Comparison of ENCODE assay signal across 8 cellular contexts in genomic region chr22:49852568-49852897, GRCh38. TPM values are rescaled to one million over a fixed set of nuclear protein-coding genes. Genes with fewer than 3 reads are reported as not detected.
DNase-seq lines count a peak whose midpoint lies in the region; ATAC-seq and TF ChIP-seq lines count a peak whose summit lies in the region.
"Not testable (repeated sequence)": the region's sequence is repeated elsewhere in the genome, so short reads cannot be mapped to it uniquely, and the experiment has no call there.

No MANE protein-coding gene starts in this region.

- not testable (repeated sequence) for H3K14ac ChIP-seq in mesenchymal stem cell (ENCODE audit: low read length in 2 of 2)

- H3K79me2 ChIP-seq in DND-41 (ENCODE audit: insufficient read depth, low read length), result peaks cover 34% of the 10 kb centered on the region
- peaks cover 34% of the 10 kb centered on the region for H3K79me2 ChIP-seq in MM.1S (ENCODE audit: low read length)

- not testable (repeated sequence) for H4K91ac ChIP-seq in mesenchymal stem cell (ENCODE audit: low read length)

- H3K27me3 ChIP-seq in DND-41 (ENCODE audit: insufficient read depth, low read length, poor library complexity); prostate gland (replicated peaks; ENCODE audit: insufficient read depth): not testable (repeated sequence)
- H3K27me3 ChIP-seq in MM.1S (replicated peaks; ENCODE audit: insufficient read depth, low read length) (peaks cover 16% of the 10 kb centered on the region), mesenchymal stem cell (ENCODE audit: control insufficient read depth in 1 of 2, insufficient read depth in 1 of 2, low read length in 2 of 2) (peaks cover 23 to 34% of the 10 kb centered on the region in 2 experiments)

- H3K9me2 ChIP-seq in MM.1S (replicated peaks; ENCODE audit: insufficient read depth, low read length), result not testable (repeated sequence)

- not testable (repeated sequence) for ATAC-seq in DND-41 (ENCODE audit: insufficient read depth, low read depth)

- H3K4me1 ChIP-seq in DND-41 (ENCODE audit: insufficient read depth, low read length) (peaks cover 33% of the 10 kb centered on the region), mesenchymal stem cell (ENCODE audit: control insufficient read depth, insufficient read depth, low read depth, low read length) (peaks cover 30% of the 10 kb centered on the region), prostate gland (replicated peaks) (peaks cover 19% of the 10 kb centered on the region)
- not testable (repeated sequence) for H3K4me1 ChIP-seq in MM.1S (ENCODE audit: low read length)

- H4K8ac ChIP-seq in mesenchymal stem cell (ENCODE audit: low read length), result not testable (repeated sequence)

- not testable (repeated sequence) for H3K23ac ChIP-seq in mesenchymal stem cell (ENCODE audit: low read length in 2 of 2)

- CTCF ChIA-PET in activated CD4-positive, alpha-beta T cell treated with anti-CD3 and anti-CD28 coated beads, Interleukin-2, amount 10 ng/mL, durations not matched to agents 7 days and 5 days (lab: Charles Lee); MCF 10A (lab: Yijun Ruan, JAX): not testable (repeated sequence)

- not testable (repeated sequence) for DNase-seq in DND-41; MM.1S; activated CD4-positive, alpha-beta T cell treated with anti-CD3 and anti-CD28 coated beads, Interleukin-2, amount 10 ng/mL, durations not matched to agents 7 days and 5 days; MCF 10A (ENCODE audit: unreplicated experiment); fibroblast of pulmonary artery (ENCODE audit: low read depth); mesenchymal stem cell; prostate gland (ENCODE audit: low spot score); type B pancreatic cell (ENCODE audit: extremely low spot score, unreplicated experiment)

- peak overlapping the region; percentile 79 for H3K4me2 ChIP-seq in DND-41 (ENCODE audit: insufficient read depth, low read length)
- peak overlapping the region; percentile 99 for H3K4me2 ChIP-seq in MM.1S (ENCODE audit: low read depth, low read length)
- peak overlapping the region; percentile 91 for H3K4me2 ChIP-seq in mesenchymal stem cell (ENCODE audit: low read length, poor library complexity, severe bottlenecking)

- not testable (repeated sequence) for TF ChIP-seq CTCF in DND-41 (IDR thresholded peaks at IDR 0.05; ENCODE audit: borderline replicate concordance, extremely low read depth, low read length, poor library complexity, severe bottlenecking); MM.1S (IDR thresholded peaks at IDR 0.05; ENCODE audit: low read length); MCF 10A (IDR thresholded peaks at IDR 0.05; ENCODE audit: unreplicated experiment); fibroblast of pulmonary artery (IDR thresholded peaks at IDR 0.05; ENCODE audit: low read length, missing control alignments); prostate gland (IDR thresholded peaks at IDR 0.05); type B pancreatic cell (conservative IDR thresholded peaks at IDR 0.05)

- H3K4me1 Mint-ChIP-seq in activated CD4-positive, alpha-beta T cell treated with anti-CD3 and anti-CD28 coated beads, Interleukin-2, amount 10 ng/mL, durations not matched to agents 7 days and 5 days, result peaks cover 44% of the 10 kb centered on the region
- H3K4me1 Mint-ChIP-seq in MCF 10A (ENCODE audit: insufficient read depth, unreplicated experiment) (peaks cover 13% of the 10 kb centered on the region), type B pancreatic cell (ENCODE audit: unreplicated experiment) (peaks cover 23% of the 10 kb centered on the region)

- peak overlapping the region; percentile 64 for H3K4me3 Mint-ChIP-seq in activated CD4-positive, alpha-beta T cell treated with anti-CD3 and anti-CD28 coated beads, Interleukin-2, amount 10 ng/mL, durations not matched to agents 7 days and 5 days
- H3K4me3 Mint-ChIP-seq in MCF 10A (ENCODE audit: unreplicated experiment) (peak overlapping the region; percentile 70), type B pancreatic cell (peak overlapping the region; percentile 83)

- 67% methylated on average over 10 of the region's 13 CpGs for WGBS in mesenchymal stem cell
- WGBS in prostate gland, result 61% methylated on average over 13 of the region's 13 CpGs

- H2AFZ ChIP-seq in DND-41 (ENCODE audit: low read depth, low read length) (peak overlapping the region; percentile 78; the same call in 1 of the 2 replicates), MM.1S (ENCODE audit: low read length) (peak overlapping the region; percentile 89)
- not testable (repeated sequence) for H2AFZ ChIP-seq in mesenchymal stem cell (ENCODE audit: low read depth, low read length)

- not testable (repeated sequence) for H3K9me3 Mint-ChIP-seq in activated CD4-positive, alpha-beta T cell treated with anti-CD3 and anti-CD28 coated beads, Interleukin-2, amount 10 ng/mL, durations not matched to agents 7 days and 5 days; MCF 10A (ENCODE audit: unreplicated experiment); type B pancreatic cell

- POLR2A ChIA-PET in activated CD4-positive, alpha-beta T cell treated with anti-CD3 and anti-CD28 coated beads, Interleukin-2, amount 10 ng/mL, durations not matched to agents 7 days and 5 days (lab: Charles Lee), result interaction anchor here (0.6 kb wide), 1 partner anchor 393 kb away, joined by 3 read pairs; no protein-coding TSS in a partner anchor
- POLR2A ChIA-PET in MCF 10A (lab: Yijun Ruan, JAX), result not testable (repeated sequence)

- not testable (repeated sequence) for H3K18ac ChIP-seq in mesenchymal stem cell (ENCODE audit: low read depth in 1 of 2, low read length in 2 of 2)

- H3K36me3 Mint-ChIP-seq in activated CD4-positive, alpha-beta T cell treated with anti-CD3 and anti-CD28 coated beads, Interleukin-2, amount 10 ng/mL, durations not matched to agents 7 days and 5 days (ENCODE audit: low read depth); MCF 10A (ENCODE audit: insufficient read depth, unreplicated experiment); type B pancreatic cell: not testable (repeated sequence)

- H4K20me1 ChIP-seq in DND-41 (ENCODE audit: insufficient read depth, low read length), result peaks cover 31% of the 10 kb centered on the region
- not testable (repeated sequence) for H4K20me1 ChIP-seq in MM.1S (ENCODE audit: insufficient read depth, low read length)

- peaks cover 17% of the 10 kb centered on the region; the same call in 1 of the 2 replicates for H3K36me3 ChIP-seq in DND-41 (ENCODE audit: insufficient read depth, low read length)
- not testable (repeated sequence) for H3K36me3 ChIP-seq in MM.1S (replicated peaks; ENCODE audit: insufficient read depth, low read length); mesenchymal stem cell (ENCODE audit: control insufficient read depth in 1 of 2, insufficient read depth in 2 of 2, low read depth in 1 of 2, low read length in 2 of 2); prostate gland

- not testable (repeated sequence) for BruUV-seq in MCF 10A (replicated peaks; lab: Mats Ljungman, UMichigan)

- peak overlapping the region in 1 of 2 experiments; percentile 61; a peak in 2 of 4 replicates for H3K4me3 ChIP-seq in DND-41 (ENCODE audit: low read depth in 1 of 2, low read length in 2 of 2)
- H3K4me3 ChIP-seq in MM.1S (ENCODE audit: low read length), result peak overlapping the region; percentile 77
- peak overlapping the region; percentile 68 for H3K4me3 ChIP-seq in fibroblast of pulmonary artery (replicated peaks; ENCODE audit: low read depth, low read length)
- H3K4me3 ChIP-seq in mesenchymal stem cell (ENCODE audit: insufficient read depth in 1 of 2, low read depth in 1 of 2, low read length in 2 of 2), result peak overlapping the region in 1 of 2 experiments; percentile 87
- H3K4me3 ChIP-seq in prostate gland, result peak overlapping the region; percentile 65 to 82

- H3K9ac ChIP-seq in DND-41 (ENCODE audit: low read depth, low read length), result peak overlapping the region; percentile 96
- peak overlapping the region; percentile 97 for H3K9ac ChIP-seq in MM.1S (ENCODE audit: low read length)
- peak overlapping the region; percentile 90 for H3K9ac ChIP-seq in mesenchymal stem cell (ENCODE audit: low read length)

- peak overlapping the region; percentile 96 for H3K27ac ChIP-seq in DND-41 (ENCODE audit: low read length)
- H3K27ac ChIP-seq in MM.1S (ENCODE audit: low read length), result peak overlapping the region; percentile 98
- not testable (repeated sequence) for H3K27ac ChIP-seq in mesenchymal stem cell (ENCODE audit: low read length, poor library complexity, severe bottlenecking)
- peak overlapping the region; percentile 89 to 96 for H3K27ac ChIP-seq in prostate gland

- peak overlapping the region in 1 of 2 experiments; percentile 62 for H3K4ac ChIP-seq in mesenchymal stem cell (ENCODE audit: low read depth in 1 of 2, low read length in 2 of 2)

- not testable (repeated sequence) for H2BK15ac ChIP-seq in mesenchymal stem cell (ENCODE audit: low read depth, poor library complexity, severe bottlenecking)

- H3K9me3 ChIP-seq in DND-41 (ENCODE audit: insufficient read depth, low read length, severe bottlenecking); MM.1S (replicated peaks; ENCODE audit: insufficient read depth, low read length); mesenchymal stem cell (ENCODE audit: control insufficient read depth, low read length); prostate gland: not testable (repeated sequence)

- not testable (repeated sequence) for TF ChIP-seq POLR2A in prostate gland (IDR thresholded peaks at IDR 0.05)

- peak overlapping the region; percentile 79 for H3K27ac Mint-ChIP-seq in activated CD4-positive, alpha-beta T cell treated with anti-CD3 and anti-CD28 coated beads, Interleukin-2, amount 10 ng/mL, durations not matched to agents 7 days and 5 days
- peak overlapping the region; percentile 19 for H3K27ac Mint-ChIP-seq in MCF 10A (ENCODE audit: low read depth, unreplicated experiment)
- not testable (repeated sequence) for H3K27ac Mint-ChIP-seq in type B pancreatic cell

- H2BK120ac ChIP-seq in mesenchymal stem cell (ENCODE audit: low read depth, low read length), result not testable (repeated sequence)

- not testable (repeated sequence) for H2BK12ac ChIP-seq in mesenchymal stem cell (ENCODE audit: low read length in 2 of 2)

- intact Hi-C loops in MCF 10A (cut with micrococcal nuclease), result loop anchor here (10.0 kb wide), 1 partner anchor 62 kb away; the partner anchor contains the start of genes ALG12 and CRELD2
- intact Hi-C loops in prostate gland (cut with DNase I), result loop anchor here (5.0 kb wide), 1 partner anchor 65 kb away; the partner anchor contains the start of genes ALG12 and CRELD2

- not testable (repeated sequence) for H3K79me1 ChIP-seq in mesenchymal stem cell (replicated peaks; ENCODE audit: low read length, poor library complexity, severe bottlenecking)

- H2AK5ac ChIP-seq in mesenchymal stem cell (ENCODE audit: low read length, severe bottlenecking), result not testable (repeated sequence)

- H2BK5ac ChIP-seq in mesenchymal stem cell (ENCODE audit: low read depth, low read length, poor library complexity, severe bottlenecking), result not testable (repeated sequence)

- peaks cover 21% of the 10 kb centered on the region for H3K27me3 Mint-ChIP-seq in activated CD4-positive, alpha-beta T cell treated with anti-CD3 and anti-CD28 coated beads, Interleukin-2, amount 10 ng/mL, durations not matched to agents 7 days and 5 days
- not testable (repeated sequence) for H3K27me3 Mint-ChIP-seq in MCF 10A (ENCODE audit: insufficient read depth, unreplicated experiment)
- peaks cover 36% of the 10 kb centered on the region for H3K27me3 Mint-ChIP-seq in type B pancreatic cell

- not testable (repeated sequence) for H3F3A ChIP-seq in MM.1S (ENCODE audit: insufficient read depth, low read length)

RNA-seq across cellular contexts. Expression of gene ZBED4, which starts 1.1 kb away (rescaled TPM):
- total RNA-seq in activated CD4-positive, alpha-beta T cell treated with anti-CD3 and anti-CD28 coated beads, Interleukin-2, amount 10 ng/mL, durations not matched to agents 7 days and 5 days, result 10 to 100 TPM; 20.0 to 20.8 TPM
- total RNA-seq in MCF 10A (2022) (15.9 and 16.4 TPM in 2 replicates), prostate gland (10 to 100 TPM; 10.4 to 11.2 TPM), type B pancreatic cell (ENCODE audit: low replicate concordance) (25.5 and 29.1 TPM in 2 replicates)
- 11.3 TPM for polyA plus RNA-seq in mesenchymal stem cell (2013, experiment 1 of 2)
- 11.2 TPM for polyA plus RNA-seq in mesenchymal stem cell (2013, experiment 2 of 2)

RNA-seq across cellular contexts. Expression of gene BRD1, which starts 24.9 kb away (rescaled TPM):
- total RNA-seq in activated CD4-positive, alpha-beta T cell treated with anti-CD3 and anti-CD28 coated beads, Interleukin-2, amount 10 ng/mL, durations not matched to agents 7 days and 5 days, result 10 to 100 TPM; 46.9 to 49.2 TPM
- total RNA-seq in MCF 10A (2022), result 40.7 and 48.1 TPM in 2 replicates
- polyA plus RNA-seq in mesenchymal stem cell (2013, experiment 1 of 2), result 10.2 TPM
- 10.1 TPM for polyA plus RNA-seq in mesenchymal stem cell (2013, experiment 2 of 2)
- total RNA-seq in prostate gland, result 10 to 100 TPM; 40.3 to 74.2 TPM
- total RNA-seq in type B pancreatic cell (ENCODE audit: low replicate concordance), result 51.1 and 53.0 TPM in 2 replicates
